In the genomic region with DNA sequence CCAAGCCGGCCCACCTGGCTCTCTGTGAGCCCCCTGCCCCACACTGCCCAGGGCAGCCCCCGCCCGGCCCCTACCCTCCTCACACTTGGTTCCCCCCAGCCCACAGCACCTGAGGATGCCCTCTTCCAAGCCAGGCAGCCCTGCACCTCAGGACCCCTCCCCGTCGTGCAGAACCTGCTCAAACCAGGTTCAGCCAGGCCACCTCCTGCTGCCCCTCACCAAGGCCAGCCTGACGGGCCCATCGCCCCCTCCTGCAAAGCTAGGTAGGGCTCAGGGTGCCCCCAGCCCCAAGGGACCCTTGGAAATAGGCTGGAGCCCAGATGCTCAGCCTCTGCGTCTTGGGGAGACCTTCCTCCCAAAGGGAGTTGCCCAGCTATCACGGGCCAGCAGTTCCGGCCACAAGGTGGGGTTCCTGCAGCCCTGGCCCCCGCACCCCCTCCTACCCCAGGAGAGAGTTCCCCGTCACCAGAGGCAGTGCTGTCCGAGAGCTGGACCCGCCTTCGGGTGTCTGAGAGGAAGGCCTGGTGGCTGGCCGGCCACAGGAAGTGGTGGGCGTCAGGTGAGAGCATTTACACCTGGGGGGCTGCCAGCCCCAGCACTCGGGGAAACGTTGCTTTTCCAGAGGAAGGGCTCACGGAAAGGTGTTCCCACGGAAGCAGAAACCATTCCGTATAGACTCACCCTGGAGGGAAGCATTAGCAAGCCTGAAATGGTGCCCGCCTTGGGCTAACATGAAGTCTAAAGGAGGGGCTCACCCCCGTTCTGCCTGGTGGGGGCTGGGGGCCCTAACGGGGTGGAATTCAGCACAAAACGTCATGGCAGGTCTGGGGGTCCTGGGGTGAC, we compare ENCODE assay signal across 1 cellular context.
TF ChIP-seq lines count a peak whose summit lies in the region.

No MANE protein-coding gene starts in this region.

TF ChIP-seq in WTC11, 78 proteins besides CTCF, POLR2A, EP300 and RAD21:
- TF ChIP-seq, protein P1, sequence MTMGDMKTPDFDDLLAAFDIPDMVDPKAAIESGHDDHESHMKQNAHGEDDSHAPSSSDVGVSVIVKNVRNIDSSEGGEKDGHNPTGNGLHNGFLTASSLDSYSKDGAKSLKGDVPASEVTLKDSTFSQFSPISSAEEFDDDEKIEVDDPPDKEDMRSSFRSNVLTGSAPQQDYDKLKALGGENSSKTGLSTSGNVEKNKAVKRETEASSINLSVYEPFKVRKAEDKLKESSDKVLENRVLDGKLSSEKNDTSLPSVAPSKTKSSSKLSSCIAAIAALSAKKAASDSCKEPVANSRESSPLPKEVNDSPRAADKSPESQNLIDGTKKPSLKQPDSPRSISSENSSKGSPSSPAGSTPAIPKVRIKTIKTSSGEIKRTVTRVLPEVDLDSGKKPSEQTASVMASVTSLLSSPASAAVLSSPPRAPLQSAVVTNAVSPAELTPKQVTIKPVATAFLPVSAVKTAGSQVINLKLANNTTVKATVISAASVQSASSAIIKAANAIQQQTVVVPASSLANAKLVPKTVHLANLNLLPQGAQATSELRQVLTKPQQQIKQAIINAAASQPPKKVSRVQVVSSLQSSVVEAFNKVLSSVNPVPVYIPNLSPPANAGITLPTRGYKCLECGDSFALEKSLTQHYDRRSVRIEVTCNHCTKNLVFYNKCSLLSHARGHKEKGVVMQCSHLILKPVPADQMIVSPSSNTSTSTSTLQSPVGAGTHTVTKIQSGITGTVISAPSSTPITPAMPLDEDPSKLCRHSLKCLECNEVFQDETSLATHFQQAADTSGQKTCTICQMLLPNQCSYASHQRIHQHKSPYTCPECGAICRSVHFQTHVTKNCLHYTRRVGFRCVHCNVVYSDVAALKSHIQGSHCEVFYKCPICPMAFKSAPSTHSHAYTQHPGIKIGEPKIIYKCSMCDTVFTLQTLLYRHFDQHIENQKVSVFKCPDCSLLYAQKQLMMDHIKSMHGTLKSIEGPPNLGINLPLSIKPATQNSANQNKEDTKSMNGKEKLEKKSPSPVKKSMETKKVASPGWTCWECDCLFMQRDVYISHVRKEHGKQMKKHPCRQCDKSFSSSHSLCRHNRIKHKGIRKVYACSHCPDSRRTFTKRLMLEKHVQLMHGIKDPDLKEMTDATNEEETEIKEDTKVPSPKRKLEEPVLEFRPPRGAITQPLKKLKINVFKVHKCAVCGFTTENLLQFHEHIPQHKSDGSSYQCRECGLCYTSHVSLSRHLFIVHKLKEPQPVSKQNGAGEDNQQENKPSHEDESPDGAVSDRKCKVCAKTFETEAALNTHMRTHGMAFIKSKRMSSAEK (CRISPR knock-in tag; IDR thresholded peaks at IDR 0.05; ENCODE audit: borderline replicate concordance) = no peak
- TF ChIP-seq FOXP1 (CRISPR knock-in tag; IDR thresholded peaks at IDR 0.05; ENCODE audit: borderline replicate concordance) (no peak), CREM (CRISPR knock-in tag; IDR thresholded peaks at IDR 0.05) (no peak), FOXK1 (CRISPR knock-in tag; IDR thresholded peaks at IDR 0.05) (no peak), MYBL2 (CRISPR knock-in tag; IDR thresholded peaks at IDR 0.05) (no peak), TEAD4 (CRISPR knock-in tag; IDR thresholded peaks at IDR 0.05) (no peak), CREB1 (CRISPR knock-in tag; IDR thresholded peaks at IDR 0.05) (no peak), ZNF219 (CRISPR knock-in tag; IDR thresholded peaks at IDR 0.05; ENCODE audit: borderline replicate concordance) (no peak), ZNF317 (CRISPR knock-in tag; IDR thresholded peaks at IDR 0.05; ENCODE audit: borderline replicate concordance, low read depth) (no peak), PRRX2 (CRISPR knock-in tag; IDR thresholded peaks at IDR 0.05) (no peak), KAT7 (CRISPR knock-in tag; IDR thresholded peaks at IDR 0.05; ENCODE audit: borderline replicate concordance) (no peak), OVOL2 (CRISPR knock-in tag; IDR thresholded peaks at IDR 0.05; ENCODE audit: borderline replicate concordance) (no peak)
- TF ChIP-seq, protein P2, sequence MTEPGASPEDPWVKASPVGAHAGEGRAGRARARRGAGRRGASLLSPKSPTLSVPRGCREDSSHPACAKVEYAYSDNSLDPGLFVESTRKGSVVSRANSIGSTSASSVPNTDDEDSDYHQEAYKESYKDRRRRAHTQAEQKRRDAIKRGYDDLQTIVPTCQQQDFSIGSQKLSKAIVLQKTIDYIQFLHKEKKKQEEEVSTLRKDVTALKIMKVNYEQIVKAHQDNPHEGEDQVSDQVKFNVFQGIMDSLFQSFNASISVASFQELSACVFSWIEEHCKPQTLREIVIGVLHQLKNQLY (CRISPR knock-in tag; IDR thresholded peaks at IDR 0.05) = no peak
- TF ChIP-seq, protein P3, sequence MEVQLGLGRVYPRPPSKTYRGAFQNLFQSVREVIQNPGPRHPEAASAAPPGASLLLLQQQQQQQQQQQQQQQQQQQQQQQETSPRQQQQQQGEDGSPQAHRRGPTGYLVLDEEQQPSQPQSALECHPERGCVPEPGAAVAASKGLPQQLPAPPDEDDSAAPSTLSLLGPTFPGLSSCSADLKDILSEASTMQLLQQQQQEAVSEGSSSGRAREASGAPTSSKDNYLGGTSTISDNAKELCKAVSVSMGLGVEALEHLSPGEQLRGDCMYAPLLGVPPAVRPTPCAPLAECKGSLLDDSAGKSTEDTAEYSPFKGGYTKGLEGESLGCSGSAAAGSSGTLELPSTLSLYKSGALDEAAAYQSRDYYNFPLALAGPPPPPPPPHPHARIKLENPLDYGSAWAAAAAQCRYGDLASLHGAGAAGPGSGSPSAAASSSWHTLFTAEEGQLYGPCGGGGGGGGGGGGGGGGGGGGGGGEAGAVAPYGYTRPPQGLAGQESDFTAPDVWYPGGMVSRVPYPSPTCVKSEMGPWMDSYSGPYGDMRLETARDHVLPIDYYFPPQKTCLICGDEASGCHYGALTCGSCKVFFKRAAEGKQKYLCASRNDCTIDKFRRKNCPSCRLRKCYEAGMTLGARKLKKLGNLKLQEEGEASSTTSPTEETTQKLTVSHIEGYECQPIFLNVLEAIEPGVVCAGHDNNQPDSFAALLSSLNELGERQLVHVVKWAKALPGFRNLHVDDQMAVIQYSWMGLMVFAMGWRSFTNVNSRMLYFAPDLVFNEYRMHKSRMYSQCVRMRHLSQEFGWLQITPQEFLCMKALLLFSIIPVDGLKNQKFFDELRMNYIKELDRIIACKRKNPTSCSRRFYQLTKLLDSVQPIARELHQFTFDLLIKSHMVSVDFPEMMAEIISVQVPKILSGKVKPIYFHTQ (CRISPR knock-in tag; IDR thresholded peaks at IDR 0.05) = no peak
- TF ChIP-seq, protein P4, sequence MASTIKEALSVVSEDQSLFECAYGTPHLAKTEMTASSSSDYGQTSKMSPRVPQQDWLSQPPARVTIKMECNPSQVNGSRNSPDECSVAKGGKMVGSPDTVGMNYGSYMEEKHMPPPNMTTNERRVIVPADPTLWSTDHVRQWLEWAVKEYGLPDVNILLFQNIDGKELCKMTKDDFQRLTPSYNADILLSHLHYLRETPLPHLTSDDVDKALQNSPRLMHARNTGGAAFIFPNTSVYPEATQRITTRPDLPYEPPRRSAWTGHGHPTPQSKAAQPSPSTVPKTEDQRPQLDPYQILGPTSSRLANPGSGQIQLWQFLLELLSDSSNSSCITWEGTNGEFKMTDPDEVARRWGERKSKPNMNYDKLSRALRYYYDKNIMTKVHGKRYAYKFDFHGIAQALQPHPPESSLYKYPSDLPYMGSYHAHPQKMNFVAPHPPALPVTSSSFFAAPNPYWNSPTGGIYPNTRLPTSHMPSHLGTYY (CRISPR knock-in tag; IDR thresholded peaks at IDR 0.05) = no peak
- TF ChIP-seq, protein P5, sequence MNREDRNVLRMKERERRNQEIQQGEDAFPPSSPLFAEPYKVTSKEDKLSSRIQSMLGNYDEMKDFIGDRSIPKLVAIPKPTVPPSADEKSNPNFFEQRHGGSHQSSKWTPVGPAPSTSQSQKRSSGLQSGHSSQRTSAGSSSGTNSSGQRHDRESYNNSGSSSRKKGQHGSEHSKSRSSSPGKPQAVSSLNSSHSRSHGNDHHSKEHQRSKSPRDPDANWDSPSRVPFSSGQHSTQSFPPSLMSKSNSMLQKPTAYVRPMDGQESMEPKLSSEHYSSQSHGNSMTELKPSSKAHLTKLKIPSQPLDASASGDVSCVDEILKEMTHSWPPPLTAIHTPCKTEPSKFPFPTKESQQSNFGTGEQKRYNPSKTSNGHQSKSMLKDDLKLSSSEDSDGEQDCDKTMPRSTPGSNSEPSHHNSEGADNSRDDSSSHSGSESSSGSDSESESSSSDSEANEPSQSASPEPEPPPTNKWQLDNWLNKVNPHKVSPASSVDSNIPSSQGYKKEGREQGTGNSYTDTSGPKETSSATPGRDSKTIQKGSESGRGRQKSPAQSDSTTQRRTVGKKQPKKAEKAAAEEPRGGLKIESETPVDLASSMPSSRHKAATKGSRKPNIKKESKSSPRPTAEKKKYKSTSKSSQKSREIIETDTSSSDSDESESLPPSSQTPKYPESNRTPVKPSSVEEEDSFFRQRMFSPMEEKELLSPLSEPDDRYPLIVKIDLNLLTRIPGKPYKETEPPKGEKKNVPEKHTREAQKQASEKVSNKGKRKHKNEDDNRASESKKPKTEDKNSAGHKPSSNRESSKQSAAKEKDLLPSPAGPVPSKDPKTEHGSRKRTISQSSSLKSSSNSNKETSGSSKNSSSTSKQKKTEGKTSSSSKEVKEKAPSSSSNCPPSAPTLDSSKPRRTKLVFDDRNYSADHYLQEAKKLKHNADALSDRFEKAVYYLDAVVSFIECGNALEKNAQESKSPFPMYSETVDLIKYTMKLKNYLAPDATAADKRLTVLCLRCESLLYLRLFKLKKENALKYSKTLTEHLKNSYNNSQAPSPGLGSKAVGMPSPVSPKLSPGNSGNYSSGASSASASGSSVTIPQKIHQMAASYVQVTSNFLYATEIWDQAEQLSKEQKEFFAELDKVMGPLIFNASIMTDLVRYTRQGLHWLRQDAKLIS (CRISPR knock-in tag; IDR thresholded peaks at IDR 0.05; ENCODE audit: borderline replicate concordance) = no peak
- TF ChIP-seq, protein P6, sequence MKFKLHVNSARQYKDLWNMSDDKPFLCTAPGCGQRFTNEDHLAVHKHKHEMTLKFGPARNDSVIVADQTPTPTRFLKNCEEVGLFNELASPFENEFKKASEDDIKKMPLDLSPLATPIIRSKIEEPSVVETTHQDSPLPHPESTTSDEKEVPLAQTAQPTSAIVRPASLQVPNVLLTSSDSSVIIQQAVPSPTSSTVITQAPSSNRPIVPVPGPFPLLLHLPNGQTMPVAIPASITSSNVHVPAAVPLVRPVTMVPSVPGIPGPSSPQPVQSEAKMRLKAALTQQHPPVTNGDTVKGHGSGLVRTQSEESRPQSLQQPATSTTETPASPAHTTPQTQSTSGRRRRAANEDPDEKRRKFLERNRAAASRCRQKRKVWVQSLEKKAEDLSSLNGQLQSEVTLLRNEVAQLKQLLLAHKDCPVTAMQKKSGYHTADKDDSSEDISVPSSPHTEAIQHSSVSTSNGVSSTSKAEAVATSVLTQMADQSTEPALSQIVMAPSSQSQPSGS (CRISPR knock-in tag; IDR thresholded peaks at IDR 0.05; ENCODE audit: borderline replicate concordance, low read depth) = no peak
- TF ChIP-seq, protein P7, sequence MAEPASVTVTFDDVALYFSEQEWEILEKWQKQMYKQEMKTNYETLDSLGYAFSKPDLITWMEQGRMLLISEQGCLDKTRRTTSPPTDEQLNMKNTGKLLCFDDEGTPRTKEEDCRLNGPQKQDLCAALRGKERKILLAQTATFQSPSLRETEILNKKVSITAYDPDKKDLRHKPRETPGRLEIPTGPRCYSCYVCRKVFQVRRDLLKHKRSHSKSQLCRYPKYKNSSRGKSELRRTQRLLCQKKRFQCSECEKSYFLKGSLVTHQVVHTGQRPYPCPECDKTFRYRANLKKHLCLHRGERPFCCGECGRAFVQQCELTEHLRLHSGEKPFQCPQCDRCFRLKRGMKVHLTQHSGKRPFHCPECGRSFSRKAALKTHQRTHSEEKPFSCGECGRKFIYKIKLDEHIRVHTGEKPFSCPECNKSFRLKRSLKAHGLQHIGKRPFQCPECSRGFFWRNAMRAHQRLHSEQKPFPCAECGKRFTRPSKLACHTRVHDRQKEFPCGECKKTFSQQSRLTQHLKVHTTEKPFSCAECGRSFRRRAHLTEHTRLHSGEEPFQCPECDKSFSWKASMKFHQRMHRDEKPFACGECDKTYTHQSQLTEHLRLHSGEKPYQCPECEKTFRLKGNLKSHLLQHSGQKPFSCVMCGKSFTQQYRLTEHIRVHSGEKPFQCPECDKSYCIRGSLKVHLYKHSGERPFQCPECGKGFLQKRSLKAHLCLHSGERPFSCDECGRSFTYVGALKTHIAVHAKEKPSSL (CRISPR knock-in tag; conservative IDR thresholded peaks at IDR 0.05) = no peak
- TF ChIP-seq, protein P8, sequence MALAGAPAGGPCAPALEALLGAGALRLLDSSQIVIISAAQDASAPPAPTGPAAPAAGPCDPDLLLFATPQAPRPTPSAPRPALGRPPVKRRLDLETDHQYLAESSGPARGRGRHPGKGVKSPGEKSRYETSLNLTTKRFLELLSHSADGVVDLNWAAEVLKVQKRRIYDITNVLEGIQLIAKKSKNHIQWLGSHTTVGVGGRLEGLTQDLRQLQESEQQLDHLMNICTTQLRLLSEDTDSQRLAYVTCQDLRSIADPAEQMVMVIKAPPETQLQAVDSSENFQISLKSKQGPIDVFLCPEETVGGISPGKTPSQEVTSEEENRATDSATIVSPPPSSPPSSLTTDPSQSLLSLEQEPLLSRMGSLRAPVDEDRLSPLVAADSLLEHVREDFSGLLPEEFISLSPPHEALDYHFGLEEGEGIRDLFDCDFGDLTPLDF (CRISPR knock-in tag; IDR thresholded peaks at IDR 0.05) = no peak
